ENCODE assay signal across 1 cellular context in the genomic region with DNA sequence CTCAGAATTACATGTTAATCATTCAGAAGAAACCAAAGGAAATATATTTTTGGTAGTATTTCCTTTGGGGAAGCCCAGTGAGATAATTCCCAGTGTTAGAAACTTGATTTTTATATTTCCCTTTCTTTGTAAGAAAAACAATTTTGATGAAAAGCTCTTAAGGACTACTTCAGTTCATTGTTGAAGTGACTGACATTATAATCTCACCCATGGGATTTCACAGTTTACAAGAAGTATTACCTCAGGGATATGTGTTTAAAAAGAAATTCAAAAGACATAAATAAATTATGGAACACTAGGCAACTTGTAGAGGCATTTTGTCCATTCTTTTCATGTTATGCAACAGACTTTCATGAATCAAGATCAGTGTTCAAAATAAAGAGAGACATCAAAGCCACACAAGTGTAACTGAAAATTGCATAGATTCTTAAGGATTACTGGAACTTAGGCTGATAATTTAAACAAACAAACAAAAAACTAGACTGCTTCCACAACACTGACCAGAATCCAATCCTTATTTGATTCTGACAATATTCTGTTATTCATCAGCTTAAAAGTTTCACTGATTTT.
TF ChIP-seq lines count a peak whose summit lies in the region.

No MANE protein-coding gene starts in this region.

TF ChIP-seq in HepG2, 621 proteins besides CTCF, POLR2A, EP300 and RAD21 (continued from another document):
- TF ChIP-seq, protein P1, sequence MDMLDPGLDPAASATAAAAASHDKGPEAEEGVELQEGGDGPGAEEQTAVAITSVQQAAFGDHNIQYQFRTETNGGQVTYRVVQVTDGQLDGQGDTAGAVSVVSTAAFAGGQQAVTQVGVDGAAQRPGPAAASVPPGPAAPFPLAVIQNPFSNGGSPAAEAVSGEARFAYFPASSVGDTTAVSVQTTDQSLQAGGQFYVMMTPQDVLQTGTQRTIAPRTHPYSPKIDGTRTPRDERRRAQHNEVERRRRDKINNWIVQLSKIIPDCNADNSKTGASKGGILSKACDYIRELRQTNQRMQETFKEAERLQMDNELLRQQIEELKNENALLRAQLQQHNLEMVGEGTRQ (IDR thresholded peaks at IDR 0.05; ENCODE audit: low read depth, low read length), result no peak
- TF ChIP-seq, protein P1 (CRISPR knock-in tag; IDR thresholded peaks at IDR 0.05; ENCODE audit: borderline replicate concordance), result no peak
- TF ChIP-seq, protein P2, sequence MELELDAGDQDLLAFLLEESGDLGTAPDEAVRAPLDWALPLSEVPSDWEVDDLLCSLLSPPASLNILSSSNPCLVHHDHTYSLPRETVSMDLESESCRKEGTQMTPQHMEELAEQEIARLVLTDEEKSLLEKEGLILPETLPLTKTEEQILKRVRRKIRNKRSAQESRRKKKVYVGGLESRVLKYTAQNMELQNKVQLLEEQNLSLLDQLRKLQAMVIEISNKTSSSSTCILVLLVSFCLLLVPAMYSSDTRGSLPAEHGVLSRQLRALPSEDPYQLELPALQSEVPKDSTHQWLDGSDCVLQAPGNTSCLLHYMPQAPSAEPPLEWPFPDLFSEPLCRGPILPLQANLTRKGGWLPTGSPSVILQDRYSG (CRISPR knock-in tag; IDR thresholded peaks at IDR 0.05), result no peak
